In genomic region chr1:232766224-232766890, GRCh38 we compare ENCODE assay signal across 13 cellular contexts. TPM values are rescaled to one million over a fixed set of nuclear protein-coding genes. Genes with fewer than 3 reads are reported as not detected.
DNase-seq lines count a peak whose midpoint lies in the region; ATAC-seq and TF ChIP-seq lines count a peak whose summit lies in the region.
"Had no signal": no experiment of that assay in that cellular context is flagged by ENCODE, and none has a peak within 500 bp of the region (broad histone marks: within the 10 kb centered on the region; RNA-seq: fewer than 3 reads in every experiment).

No MANE protein-coding gene starts in this region.

- H3K9me3 Mint-ChIP-seq in endothelial cell (ENCODE audit: unreplicated experiment), result peaks cover 4% of the 10 kb centered on the region
- H3K9me3 Mint-ChIP-seq in T-helper 2 cell treated with Interferon-gamma antibody and Interleukin-4, amounts not matched to agents 5 μg/mL and 100 μg/mL, for 36 hours, result peaks cover 7% of the 10 kb centered on the region
- H3K9me3 Mint-ChIP-seq: central memory CD8-positive, alpha-beta T cell had no signal

- H3K4me3 Mint-ChIP-seq in endothelial cell (ENCODE audit: unreplicated experiment), result no peak overlapping the region
- H3K4me3 Mint-ChIP-seq in T-helper 2 cell treated with Interferon-gamma antibody and Interleukin-4, amounts not matched to agents 5 μg/mL and 100 μg/mL, for 36 hours, result no peak overlapping the region
- H3K4me3 Mint-ChIP-seq: central memory CD8-positive, alpha-beta T cell; T-cell had no signal

- TF ChIP-seq POLR2A in breast epithelium (IDR thresholded peaks at IDR 0.05), result no peak
- no peak for TF ChIP-seq POLR2A in prostate gland (IDR thresholded peaks at IDR 0.05)

- H3K27me3 Mint-ChIP-seq in endothelial cell (ENCODE audit: unreplicated experiment), result peaks cover 1% of the 10 kb centered on the region
- peaks cover 3% of the 10 kb centered on the region for H3K27me3 Mint-ChIP-seq in T-helper 2 cell treated with Interferon-gamma antibody and Interleukin-4, amounts not matched to agents 5 μg/mL and 100 μg/mL, for 36 hours (ENCODE audit: low read depth)

- TF ChIP-seq CTCF in breast epithelium (IDR thresholded peaks at IDR 0.05) (no peak), prostate gland (IDR thresholded peaks at IDR 0.05) (no peak), endothelial cell (IDR thresholded peaks at IDR 0.05; ENCODE audit: unreplicated experiment) (no peak), foreskin keratinocyte (conservative IDR thresholded peaks at IDR 0.05) (no peak)

- H3K4me1 Mint-ChIP-seq in endothelial cell (ENCODE audit: unreplicated experiment), result no peaks in the 10 kb centered on the region
- no peaks in the 10 kb centered on the region for H3K4me1 Mint-ChIP-seq in T-helper 2 cell treated with Interferon-gamma antibody and Interleukin-4, amounts not matched to agents 5 μg/mL and 100 μg/mL, for 36 hours (ENCODE audit: low read depth)
- H3K4me1 Mint-ChIP-seq: central memory CD8-positive, alpha-beta T cell; T-cell had no signal

- intact Hi-C loops in breast epithelium (cut with DNase I; ENCODE audit: low total_unique reads), result no loop called here
- intact Hi-C loops in prostate gland (cut with DNase I), result loop anchor here (2.0 kb wide), 1 partner anchor 62 kb away; no protein-coding TSS in a partner anchor

- no peak overlapping the region for H3K4me3 ChIP-seq in breast epithelium
- H3K4me3 ChIP-seq in prostate gland, result no peak overlapping the region

- no peak overlapping the region for H3K27ac Mint-ChIP-seq in endothelial cell (ENCODE audit: unreplicated experiment)
- no peak overlapping the region for H3K27ac Mint-ChIP-seq in T-helper 2 cell treated with Interferon-gamma antibody and Interleukin-4, amounts not matched to agents 5 μg/mL and 100 μg/mL, for 36 hours
- H3K27ac Mint-ChIP-seq: T-cell had no signal

- WGBS in prostate gland, result 23% methylated on average over 8 of the region's 8 CpGs

- H3K4me1 ChIP-seq in breast epithelium (no peaks in the 10 kb centered on the region), prostate gland (replicated peaks) (no peaks in the 10 kb centered on the region), foreskin keratinocyte (peaks cover 9% of the 10 kb centered on the region)

- H3K27me3 ChIP-seq in breast epithelium (no peaks in the 10 kb centered on the region), prostate gland (replicated peaks; ENCODE audit: insufficient read depth) (no peaks in the 10 kb centered on the region), foreskin keratinocyte (peaks cover 4% of the 10 kb centered on the region)

- H3K36me3 ChIP-seq in breast epithelium (no peaks in the 10 kb centered on the region), prostate gland (no peaks in the 10 kb centered on the region)

- H3K27ac ChIP-seq in breast epithelium (peak overlapping the region; percentile 74 to 81), prostate gland (peak overlapping the region; percentile 59 to 77), foreskin keratinocyte (no peak overlapping the region)

- ATAC-seq in HG03135 (IDR thresholded peaks at IDR 0.05; ENCODE audit: unreplicated experiment) (peak; percentile 69), foreskin keratinocyte (no peak)
- ATAC-seq: T-cell had no signal

- DNase-seq in DMS53 (lab: John Stamatoyannopoulos, UW), result peak; percentile 59
- no peak for DNase-seq in breast epithelium (ENCODE audit: low spot score in 2 of 2)
- DNase-seq in prostate gland (ENCODE audit: low spot score), result no peak
- DNase-seq in endothelial cell (ENCODE audit: low spot score), result no peak
- no peak for DNase-seq in foreskin keratinocyte
- DNase-seq in T-helper 2 cell treated with Interferon-gamma antibody and Interleukin-4, amounts not matched to agents 5 μg/mL and 100 μg/mL, for 36 hours (ENCODE audit: low spot score), result no peak
- DNase-seq in NCI-H526 treated with DMSO at 0.1 percent for 48 hours (lab: John Stamatoyannopoulos, UW), result no peak
- DNase-seq: activated CD8-positive, alpha-beta memory T cell treated with anti-CD3 and anti-CD28 coated beads, Interleukin-2, amount 50 U/mL, for 48 hours; hippocampal formation; NCI-H524 treated with DMSO at 0.1 percent for 48 hours; T-cell had no signal

- peaks cover 10% of the 10 kb centered on the region for H3K36me3 Mint-ChIP-seq in endothelial cell (ENCODE audit: low read depth, unreplicated experiment)
- no peaks in the 10 kb centered on the region for H3K36me3 Mint-ChIP-seq in T-helper 2 cell treated with Interferon-gamma antibody and Interleukin-4, amounts not matched to agents 5 μg/mL and 100 μg/mL, for 36 hours (ENCODE audit: low read depth)

- no peaks in the 10 kb centered on the region for H3K9me3 ChIP-seq in breast epithelium
- no peaks in the 10 kb centered on the region for H3K9me3 ChIP-seq in prostate gland

RNA-seq across cellular contexts. Expression of gene MAP10, which starts 38.9 kb away (rescaled TPM):
- total RNA-seq in breast epithelium, result 1 to 10 TPM; 1.6 to 3.4 (median 2.9) TPM
- 1 to 10 TPM in 1 of 2 donors, under 1 TPM in 1; 0.82 to 6.2 TPM for total RNA-seq in prostate gland
- total RNA-seq in endothelial cell (ENCODE audit: unreplicated experiment), result 4.9 TPM
- 0.99 and 1.0 TPM in 2 replicates for total RNA-seq in foreskin keratinocyte
- 0.28 and 0.30 TPM in 2 replicates for polyA plus RNA-seq in foreskin keratinocyte
